In genomic region chr12:21989819-21990412, GRCh38 we compare ENCODE assay signal across 9 cellular contexts. TPM values are rescaled to one million over a fixed set of nuclear protein-coding genes. Genes with fewer than 3 reads are reported as not detected.
DNase-seq lines count a peak whose midpoint lies in the region; ATAC-seq and TF ChIP-seq lines count a peak whose summit lies in the region.
"Had no signal": no experiment of that assay in that cellular context is flagged by ENCODE, and none has a peak within 500 bp of the region (broad histone marks: within the 10 kb centered on the region; RNA-seq: fewer than 3 reads in every experiment).

No MANE protein-coding gene starts in this region.

- no peak overlapping the region for H3K4me2 ChIP-seq in DND-41 (ENCODE audit: insufficient read depth, low read length)

- H3K27me3 ChIP-seq in DND-41 (ENCODE audit: insufficient read depth, low read length, poor library complexity) (no peaks in the 10 kb centered on the region), dorsolateral prefrontal cortex (peaks cover 0 to 7% (median 0%) of the 10 kb centered on the region in 45 donors), ovary (no peaks in the 10 kb centered on the region)

- 38 to 43% (median 41%) methylated on average over 5 of the region's 5 CpGs for WGBS in ovary, 3 donors

- H3K36me3 ChIP-seq in DND-41 (ENCODE audit: insufficient read depth, low read length) (no peaks in the 10 kb centered on the region), ovary (no peaks in the 10 kb centered on the region)

- TF ChIP-seq CTCF in DND-41 (IDR thresholded peaks at IDR 0.05; ENCODE audit: borderline replicate concordance, extremely low read depth, low read length, poor library complexity, severe bottlenecking) (peak; percentile 52), dorsolateral prefrontal cortex (IDR thresholded peaks at IDR 0.05 in 54 of 56, conservative IDR thresholded peaks at IDR 0.05 in 2 of 56; ENCODE audit: low read depth in 1 of 56, partially characterized antibody in 56 of 56) (peak in 55 of 56 donors; percentile 28 to 74 (median 58)), ovary (IDR thresholded peaks at IDR 0.05) (peak in 2 of 3 donors; percentile 64 to 65)

- H3K9me3 ChIP-seq in DND-41 (ENCODE audit: insufficient read depth, low read length, severe bottlenecking) (no peaks in the 10 kb centered on the region), ovary (no peaks in the 10 kb centered on the region)

- no peak for TF ChIP-seq EP300 in ovary (IDR thresholded peaks at IDR 0.05)

- H3K27ac ChIP-seq in DND-41 (ENCODE audit: low read length), result no peak overlapping the region
- no peak overlapping the region for H3K27ac ChIP-seq in dorsolateral prefrontal cortex
- no peak overlapping the region for H3K27ac ChIP-seq in ovary

- H4K20me1 ChIP-seq in DND-41 (ENCODE audit: insufficient read depth, low read length), result no peaks in the 10 kb centered on the region

- ATAC-seq in DND-41 (ENCODE audit: insufficient read depth, low read depth), result no peak
- no peak for ATAC-seq in GM21717 (IDR thresholded peaks at IDR 0.05; ENCODE audit: unreplicated experiment)
- ATAC-seq in GM19397 (IDR thresholded peaks at IDR 0.05; ENCODE audit: unreplicated experiment), result no peak
- ATAC-seq: activated naive CD8-positive, alpha-beta T cell treated with anti-CD3 and anti-CD28 coated beads, Interleukin-2, amount 50 U/mL, for 24 hours had no signal

- H3K4me3 ChIP-seq in DND-41 (ENCODE audit: low read depth in 1 of 2, low read length in 2 of 2), result no peak overlapping the region
- H3K4me3 ChIP-seq in dorsolateral prefrontal cortex, result no peak overlapping the region
- H3K4me3 ChIP-seq in ovary, result no peak overlapping the region

- H2AFZ ChIP-seq in DND-41 (ENCODE audit: low read depth, low read length), result no peak overlapping the region

- DNase-seq in DND-41 (no peak), M059J (ENCODE audit: low read depth) (peak; percentile 2), dorsolateral prefrontal cortex (no peak), ovary (no peak)
- DNase-seq in stimulated activated CD4-positive, alpha-beta T cell treated with anti-CD3 and anti-CD28 coated beads, Interleukin-2, amount 100 ng/mL, for 24 hours, result no peak
- no peak for DNase-seq in activated CD8-positive, alpha-beta memory T cell treated with anti-CD3 and anti-CD28 coated beads for 24 hours
- DNase-seq: activated naive CD8-positive, alpha-beta T cell treated with anti-CD3 and anti-CD28 coated beads, Interleukin-2, amount 50 U/mL, for 24 hours had no signal

- no peaks in the 10 kb centered on the region for H3K79me2 ChIP-seq in DND-41 (ENCODE audit: insufficient read depth, low read length)

- H3K9ac ChIP-seq in DND-41 (ENCODE audit: low read depth, low read length), result no peak overlapping the region

- no peak for TF ChIP-seq POLR2A in ovary (IDR thresholded peaks at IDR 0.05)

- H3K4me1 ChIP-seq in DND-41 (ENCODE audit: insufficient read depth, low read length) (peaks cover 5% of the 10 kb centered on the region; the same call in 1 of the 2 replicates), ovary (ENCODE audit: insufficient read depth) (no peaks in the 10 kb centered on the region)

- intact Hi-C loops in dorsolateral prefrontal cortex (cut with DNase I) (no loop called here), ovary (cut with DNase I) (loop anchor here in 3 of 4 donors (5.0 to 10.0 kb wide), 2 partner anchors 293 to 295 kb away; no protein-coding TSS in a partner anchor)

RNA-seq across cellular contexts. Expression of gene ABCC9, which starts 48.7 kb away (rescaled TPM):
- total RNA-seq in M059J (2014; rRNA removed; shearing (Covaris generic)), result 0.07 TPM in 1 of 2 replicates, not detected in the other
- 10 to 100 TPM in 119 of 120 experiments, 1 to 10 TPM in 1; 9.7 to 50.2 (median 22.3) TPM for total RNA-seq in dorsolateral prefrontal cortex
- total RNA-seq in ovary, result 10 to 100 TPM; 15.6 to 54.8 (median 21.3) TPM
- polyA plus RNA-seq in ovary, result 10 to 100 TPM in 1 of 2 donors, 1 to 10 TPM in 1; 4.9 to 13.9 TPM

RNA-seq across cellular contexts. Expression of gene CMAS, which starts 56.1 kb away (rescaled TPM):
- total RNA-seq in M059J (2014; rRNA removed; shearing (Covaris generic)), result 35.7 and 42.5 TPM in 2 replicates
- total RNA-seq in dorsolateral prefrontal cortex (100 to 1,000 TPM in 1 of 120 experiments, 10 to 100 TPM in 119; 33.3 to 101 (median 67.9) TPM), ovary (10 to 100 TPM; 19.3 to 34.4 (median 30.5) TPM)
- polyA plus RNA-seq in ovary, result 10 to 100 TPM; 30.3 to 99.2 TPM

Comparison
In these comparisons a context has a peak if more than half of its experiments do, and no peak if none do; other contexts are left out.
1. intact Hi-C loops: an anchor here in ovary (5.0 to 10.0 kb wide); none called in dorsolateral prefrontal cortex.